Comparison of ENCODE assay signal across 1 cellular context in genomic region chr20:50343490-50344179, GRCh38.
TF ChIP-seq lines count a peak whose summit lies in the region.

No MANE protein-coding gene starts in this region.

TF ChIP-seq in HepG2, 621 proteins besides CTCF, POLR2A, EP300 and RAD21 (continued from another document and continues in another):
- TF ChIP-seq TMF1 (CRISPR knock-in tag; IDR thresholded peaks at IDR 0.05; ENCODE audit: low read depth): no peak; the same call in 1 of the 2 replicates
- TF ChIP-seq RERE (CRISPR knock-in tag; IDR thresholded peaks at IDR 0.05; ENCODE audit: low read depth): no peak
- no peak for TF ChIP-seq CREM (IDR thresholded peaks at IDR 0.05)
- no peak for TF ChIP-seq CREM (CRISPR knock-in tag; IDR thresholded peaks at IDR 0.05)
- TF ChIP-seq HIVEP1 (CRISPR knock-in tag; IDR thresholded peaks at IDR 0.05): no peak
- TF ChIP-seq MEF2D (CRISPR knock-in tag; IDR thresholded peaks at IDR 0.05): no peak
- no peak for TF ChIP-seq ZNF12 (CRISPR knock-in tag; IDR thresholded peaks at IDR 0.05)
- TF ChIP-seq NFKBIZ (CRISPR knock-in tag; IDR thresholded peaks at IDR 0.05): no peak
- peak; percentile 19; the same call in 1 of the 2 replicates for TF ChIP-seq ZNF335 (CRISPR knock-in tag; IDR thresholded peaks at IDR 0.05)
- no peak for TF ChIP-seq SNAI1 (CRISPR knock-in tag; IDR thresholded peaks at IDR 0.05; ENCODE audit: borderline replicate concordance)
- TF ChIP-seq KLF12 (CRISPR knock-in tag; IDR thresholded peaks at IDR 0.05; ENCODE audit: borderline replicate concordance): no peak
- no peak for TF ChIP-seq NR2F1 (CRISPR knock-in tag; IDR thresholded peaks at IDR 0.05)
- TF ChIP-seq ZNF331 (CRISPR knock-in tag; IDR thresholded peaks at IDR 0.05): no peak
- no peak for TF ChIP-seq ZNF337 (CRISPR knock-in tag; IDR thresholded peaks at IDR 0.05; ENCODE audit: borderline replicate concordance, low read depth)
- no peak for TF ChIP-seq FOXO1 (CRISPR knock-in tag; IDR thresholded peaks at IDR 0.05)
- peak; percentile 54; the same call in 1 of the 2 replicates for TF ChIP-seq BRD4 (CRISPR knock-in tag; IDR thresholded peaks at IDR 0.05)
- TF ChIP-seq CEBPB (IDR thresholded peaks at IDR 0.05; ENCODE audit: borderline replicate concordance, low read depth, low read length): no peak
- TF ChIP-seq ZNF570 (CRISPR knock-in tag; IDR thresholded peaks at IDR 0.05; ENCODE audit: borderline replicate concordance): no peak
- no peak for TF ChIP-seq ZNF720 (CRISPR knock-in tag; IDR thresholded peaks at IDR 0.05)
- peak; percentile 48; the same call in 1 of the 2 replicates for TF ChIP-seq MEIS1 (CRISPR knock-in tag; IDR thresholded peaks at IDR 0.05; ENCODE audit: borderline replicate concordance)
- TF ChIP-seq THRA (CRISPR knock-in tag; IDR thresholded peaks at IDR 0.05; ENCODE audit: borderline replicate concordance): no peak
- TF ChIP-seq NFRKB (IDR thresholded peaks at IDR 0.05): no peak
- no peak for TF ChIP-seq ZNF878 (CRISPR knock-in tag; IDR thresholded peaks at IDR 0.05)
- TF ChIP-seq SUZ12 (IDR thresholded peaks at IDR 0.05; ENCODE audit: low read depth, low read length): no peak
- no peak for TF ChIP-seq HMGA1 (CRISPR knock-in tag; conservative IDR thresholded peaks at IDR 0.05)
- no peak for TF ChIP-seq ZNF501 (CRISPR knock-in tag; IDR thresholded peaks at IDR 0.05)
- TF ChIP-seq DZIP1 (CRISPR knock-in tag; IDR thresholded peaks at IDR 0.05): 0 out of 2 replicates have a peak, but pooled peaks have one; percentile 60
- TF ChIP-seq CHD2 (IDR thresholded peaks at IDR 0.05; ENCODE audit: low read depth, low read length): no peak
- no peak for TF ChIP-seq ZNF451 (CRISPR knock-in tag; IDR thresholded peaks at IDR 0.05)
- no peak for TF ChIP-seq YEATS4 (CRISPR knock-in tag; IDR thresholded peaks at IDR 0.05; ENCODE audit: borderline replicate concordance)
- TF ChIP-seq CBX1 (IDR thresholded peaks at IDR 0.05; ENCODE audit: low read depth): no peak
- no peak for TF ChIP-seq ZNF264 (CRISPR knock-in tag; IDR thresholded peaks at IDR 0.05)
- no peak for TF ChIP-seq ZNF543 (CRISPR knock-in tag; IDR thresholded peaks at IDR 0.05)
- 0 out of 2 replicates have a peak, but pooled peaks have one; percentile 59 for TF ChIP-seq ZNF318 (CRISPR knock-in tag; IDR thresholded peaks at IDR 0.05)
- TF ChIP-seq SOX13 (IDR thresholded peaks at IDR 0.05): no peak
- TF ChIP-seq SOX13 (CRISPR knock-in tag; conservative IDR thresholded peaks at IDR 0.05 in 1 of 2, IDR thresholded peaks at IDR 0.05 in 1 of 2): peak in 1 of 2 experiments; percentile 74; a peak in 2 of 4 replicates
- no peak for TF ChIP-seq CENPT (CRISPR knock-in tag; IDR thresholded peaks at IDR 0.05; ENCODE audit: low read depth)
- no peak for TF ChIP-seq ZNF33B (CRISPR knock-in tag; IDR thresholded peaks at IDR 0.05)
- TF ChIP-seq PTBP1 (IDR thresholded peaks at IDR 0.05; ENCODE audit: low read depth, low read length, poor library complexity, severe bottlenecking): no peak
- TF ChIP-seq ZNF263 (CRISPR knock-in tag; IDR thresholded peaks at IDR 0.05): no peak; the same call in 1 of the 2 replicates
- no peak for TF ChIP-seq SRF (IDR thresholded peaks at IDR 0.05; ENCODE audit: low read depth, low read length)
- TF ChIP-seq HNF4G (IDR thresholded peaks at IDR 0.05; ENCODE audit: borderline replicate concordance, low read depth, low read length): no peak
- TF ChIP-seq HNF4G (CRISPR knock-in tag; IDR thresholded peaks at IDR 0.05; ENCODE audit: borderline replicate concordance, low read depth): no peak
- TF ChIP-seq AHR (CRISPR knock-in tag; IDR thresholded peaks at IDR 0.05): no peak
- no peak for TF ChIP-seq FOSL1 (CRISPR knock-in tag; IDR thresholded peaks at IDR 0.05; ENCODE audit: borderline replicate concordance)
- no peak for TF ChIP-seq PHF5A (CRISPR knock-in tag; IDR thresholded peaks at IDR 0.05; ENCODE audit: low read depth, unreplicated experiment)
- TF ChIP-seq KDM6A (CRISPR knock-in tag; IDR thresholded peaks at IDR 0.05; ENCODE audit: low read depth): no peak
- TF ChIP-seq MTF2 (CRISPR knock-in tag; IDR thresholded peaks at IDR 0.05; ENCODE audit: borderline replicate concordance): 0 out of 2 replicates have a peak, but pooled peaks have one; percentile 47
- no peak for TF ChIP-seq ZNF138 (CRISPR knock-in tag; IDR thresholded peaks at IDR 0.05; ENCODE audit: low read depth)
- TF ChIP-seq ZNF776 (CRISPR knock-in tag; IDR thresholded peaks at IDR 0.05): no peak
- TF ChIP-seq KDM3A (CRISPR knock-in tag; IDR thresholded peaks at IDR 0.05; ENCODE audit: low read depth): no peak
- TF ChIP-seq ZNF382 (CRISPR knock-in tag; IDR thresholded peaks at IDR 0.05; ENCODE audit: borderline replicate concordance): no peak
- no peak for TF ChIP-seq ZNF562 (CRISPR knock-in tag; IDR thresholded peaks at IDR 0.05; ENCODE audit: borderline replicate concordance)
- TF ChIP-seq ZNF784 (CRISPR knock-in tag; IDR thresholded peaks at IDR 0.05; ENCODE audit: borderline replicate concordance): no peak
